ENCODE assay signal across 1 cellular context in the genomic region with DNA sequence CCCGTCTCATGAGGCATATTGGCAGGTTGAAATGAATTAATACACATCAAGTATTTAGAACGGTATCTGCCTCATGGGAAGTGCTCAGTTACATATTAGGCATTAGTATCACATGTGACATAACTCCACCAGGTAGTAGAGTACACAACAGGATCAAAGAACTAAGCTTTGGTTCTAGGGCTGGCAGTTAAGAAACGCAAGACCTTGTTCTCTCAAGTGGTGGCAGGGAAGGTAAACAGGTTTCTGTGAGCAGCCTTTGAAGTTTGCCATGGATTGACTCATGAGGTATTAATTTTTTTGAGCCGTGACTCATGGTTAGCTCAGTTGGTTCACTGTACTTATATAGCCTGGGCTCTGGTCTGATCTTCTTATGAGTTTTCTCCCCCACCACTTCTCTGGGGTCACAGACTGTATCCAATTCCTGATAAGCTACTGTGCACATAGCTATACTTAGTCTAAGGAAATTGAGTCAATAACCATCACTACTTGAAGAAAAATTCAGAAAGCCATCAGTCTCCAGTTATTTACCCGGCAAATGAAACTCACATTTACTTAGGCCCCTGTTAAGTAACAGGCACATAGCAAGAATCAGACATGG.
TF ChIP-seq lines count a peak whose summit lies in the region.

No MANE protein-coding gene starts in this region.

TF ChIP-seq in HepG2, 621 proteins besides CTCF, POLR2A, EP300 and RAD21 (continued from another document and continues in another):
- peak; percentile 77; the same call in 1 of the 2 replicates for TF ChIP-seq ATM (IDR thresholded peaks at IDR 0.05; ENCODE audit: borderline replicate concordance)
- TF ChIP-seq ZBTB1 (CRISPR knock-in tag; IDR thresholded peaks at IDR 0.05; ENCODE audit: borderline replicate concordance), result no peak
- TF ChIP-seq HNRNPK (IDR thresholded peaks at IDR 0.05; ENCODE audit: low read depth, low read length, poor library complexity, severe bottlenecking), result no peak
- no peak for TF ChIP-seq ZNF17 (CRISPR knock-in tag; IDR thresholded peaks at IDR 0.05)
- TF ChIP-seq TSC22D2 (CRISPR knock-in tag; IDR thresholded peaks at IDR 0.05; ENCODE audit: borderline replicate concordance), result no peak
- TF ChIP-seq, protein P1, sequence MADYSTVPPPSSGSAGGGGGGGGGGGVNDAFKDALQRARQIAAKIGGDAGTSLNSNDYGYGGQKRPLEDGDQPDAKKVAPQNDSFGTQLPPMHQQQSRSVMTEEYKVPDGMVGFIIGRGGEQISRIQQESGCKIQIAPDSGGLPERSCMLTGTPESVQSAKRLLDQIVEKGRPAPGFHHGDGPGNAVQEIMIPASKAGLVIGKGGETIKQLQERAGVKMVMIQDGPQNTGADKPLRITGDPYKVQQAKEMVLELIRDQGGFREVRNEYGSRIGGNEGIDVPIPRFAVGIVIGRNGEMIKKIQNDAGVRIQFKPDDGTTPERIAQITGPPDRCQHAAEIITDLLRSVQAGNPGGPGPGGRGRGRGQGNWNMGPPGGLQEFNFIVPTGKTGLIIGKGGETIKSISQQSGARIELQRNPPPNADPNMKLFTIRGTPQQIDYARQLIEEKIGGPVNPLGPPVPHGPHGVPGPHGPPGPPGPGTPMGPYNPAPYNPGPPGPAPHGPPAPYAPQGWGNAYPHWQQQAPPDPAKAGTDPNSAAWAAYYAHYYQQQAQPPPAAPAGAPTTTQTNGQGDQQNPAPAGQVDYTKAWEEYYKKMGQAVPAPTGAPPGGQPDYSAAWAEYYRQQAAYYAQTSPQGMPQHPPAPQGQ (CRISPR knock-in tag; IDR thresholded peaks at IDR 0.05; ENCODE audit: borderline replicate concordance), result no peak
- TF ChIP-seq ZNF20 (CRISPR knock-in tag; IDR thresholded peaks at IDR 0.05), result no peak
- TF ChIP-seq ZKSCAN1 (IDR thresholded peaks at IDR 0.05; ENCODE audit: low read length), result peak; percentile 66
- TF ChIP-seq TAF1 (CRISPR knock-in tag; IDR thresholded peaks at IDR 0.05), result no peak
- TF ChIP-seq ZNF746 (CRISPR knock-in tag; IDR thresholded peaks at IDR 0.05), result peak; percentile 61; the same call in 1 of the 2 replicates
- no peak for TF ChIP-seq MTF1 (CRISPR knock-in tag; IDR thresholded peaks at IDR 0.05)
- TF ChIP-seq JUN (CRISPR knock-in tag; IDR thresholded peaks at IDR 0.05), result peak; percentile 98
- TF ChIP-seq KLF11 (CRISPR knock-in tag; IDR thresholded peaks at IDR 0.05), result peak; percentile 91; the same call in 1 of the 2 replicates
- peak; percentile 92 for TF ChIP-seq RXRB (CRISPR knock-in tag; IDR thresholded peaks at IDR 0.05; ENCODE audit: borderline replicate concordance)
- TF ChIP-seq GATA4 (IDR thresholded peaks at IDR 0.05; ENCODE audit: borderline replicate concordance, low read depth), result peak; percentile 84; the same call in 1 of the 2 replicates
- peak; percentile 85; the same call in 1 of the 2 replicates for TF ChIP-seq SMARCE1 (IDR thresholded peaks at IDR 0.05; ENCODE audit: borderline replicate concordance)
- TF ChIP-seq, protein P2, sequence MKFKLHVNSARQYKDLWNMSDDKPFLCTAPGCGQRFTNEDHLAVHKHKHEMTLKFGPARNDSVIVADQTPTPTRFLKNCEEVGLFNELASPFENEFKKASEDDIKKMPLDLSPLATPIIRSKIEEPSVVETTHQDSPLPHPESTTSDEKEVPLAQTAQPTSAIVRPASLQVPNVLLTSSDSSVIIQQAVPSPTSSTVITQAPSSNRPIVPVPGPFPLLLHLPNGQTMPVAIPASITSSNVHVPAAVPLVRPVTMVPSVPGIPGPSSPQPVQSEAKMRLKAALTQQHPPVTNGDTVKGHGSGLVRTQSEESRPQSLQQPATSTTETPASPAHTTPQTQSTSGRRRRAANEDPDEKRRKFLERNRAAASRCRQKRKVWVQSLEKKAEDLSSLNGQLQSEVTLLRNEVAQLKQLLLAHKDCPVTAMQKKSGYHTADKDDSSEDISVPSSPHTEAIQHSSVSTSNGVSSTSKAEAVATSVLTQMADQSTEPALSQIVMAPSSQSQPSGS (CRISPR knock-in tag; IDR thresholded peaks at IDR 0.05), result peak; percentile 90
- TF ChIP-seq, protein P3, sequence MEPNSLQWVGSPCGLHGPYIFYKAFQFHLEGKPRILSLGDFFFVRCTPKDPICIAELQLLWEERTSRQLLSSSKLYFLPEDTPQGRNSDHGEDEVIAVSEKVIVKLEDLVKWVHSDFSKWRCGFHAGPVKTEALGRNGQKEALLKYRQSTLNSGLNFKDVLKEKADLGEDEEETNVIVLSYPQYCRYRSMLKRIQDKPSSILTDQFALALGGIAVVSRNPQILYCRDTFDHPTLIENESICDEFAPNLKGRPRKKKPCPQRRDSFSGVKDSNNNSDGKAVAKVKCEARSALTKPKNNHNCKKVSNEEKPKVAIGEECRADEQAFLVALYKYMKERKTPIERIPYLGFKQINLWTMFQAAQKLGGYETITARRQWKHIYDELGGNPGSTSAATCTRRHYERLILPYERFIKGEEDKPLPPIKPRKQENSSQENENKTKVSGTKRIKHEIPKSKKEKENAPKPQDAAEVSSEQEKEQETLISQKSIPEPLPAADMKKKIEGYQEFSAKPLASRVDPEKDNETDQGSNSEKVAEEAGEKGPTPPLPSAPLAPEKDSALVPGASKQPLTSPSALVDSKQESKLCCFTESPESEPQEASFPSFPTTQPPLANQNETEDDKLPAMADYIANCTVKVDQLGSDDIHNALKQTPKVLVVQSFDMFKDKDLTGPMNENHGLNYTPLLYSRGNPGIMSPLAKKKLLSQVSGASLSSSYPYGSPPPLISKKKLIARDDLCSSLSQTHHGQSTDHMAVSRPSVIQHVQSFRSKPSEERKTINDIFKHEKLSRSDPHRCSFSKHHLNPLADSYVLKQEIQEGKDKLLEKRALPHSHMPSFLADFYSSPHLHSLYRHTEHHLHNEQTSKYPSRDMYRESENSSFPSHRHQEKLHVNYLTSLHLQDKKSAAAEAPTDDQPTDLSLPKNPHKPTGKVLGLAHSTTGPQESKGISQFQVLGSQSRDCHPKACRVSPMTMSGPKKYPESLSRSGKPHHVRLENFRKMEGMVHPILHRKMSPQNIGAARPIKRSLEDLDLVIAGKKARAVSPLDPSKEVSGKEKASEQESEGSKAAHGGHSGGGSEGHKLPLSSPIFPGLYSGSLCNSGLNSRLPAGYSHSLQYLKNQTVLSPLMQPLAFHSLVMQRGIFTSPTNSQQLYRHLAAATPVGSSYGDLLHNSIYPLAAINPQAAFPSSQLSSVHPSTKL (CRISPR knock-in tag; IDR thresholded peaks at IDR 0.05), result peak; percentile 100
- TF ChIP-seq HHEX (CRISPR knock-in tag; IDR thresholded peaks at IDR 0.05), result peak; percentile 97
- no peak for TF ChIP-seq ZNF546 (CRISPR knock-in tag; conservative IDR thresholded peaks at IDR 0.05)
- peak; percentile 94 for TF ChIP-seq MEIS2 (CRISPR knock-in tag; IDR thresholded peaks at IDR 0.05)
- TF ChIP-seq HDAC6 (IDR thresholded peaks at IDR 0.05; ENCODE audit: low read depth, low read length), result no peak
- no peak for TF ChIP-seq NONO (IDR thresholded peaks at IDR 0.05)
- peak; percentile 64; the same call in 1 of the 2 replicates for TF ChIP-seq NONO (CRISPR knock-in tag; conservative IDR thresholded peaks at IDR 0.05)
- no peak for TF ChIP-seq PAF1 (CRISPR knock-in tag; IDR thresholded peaks at IDR 0.05)
- TF ChIP-seq, protein P4, sequence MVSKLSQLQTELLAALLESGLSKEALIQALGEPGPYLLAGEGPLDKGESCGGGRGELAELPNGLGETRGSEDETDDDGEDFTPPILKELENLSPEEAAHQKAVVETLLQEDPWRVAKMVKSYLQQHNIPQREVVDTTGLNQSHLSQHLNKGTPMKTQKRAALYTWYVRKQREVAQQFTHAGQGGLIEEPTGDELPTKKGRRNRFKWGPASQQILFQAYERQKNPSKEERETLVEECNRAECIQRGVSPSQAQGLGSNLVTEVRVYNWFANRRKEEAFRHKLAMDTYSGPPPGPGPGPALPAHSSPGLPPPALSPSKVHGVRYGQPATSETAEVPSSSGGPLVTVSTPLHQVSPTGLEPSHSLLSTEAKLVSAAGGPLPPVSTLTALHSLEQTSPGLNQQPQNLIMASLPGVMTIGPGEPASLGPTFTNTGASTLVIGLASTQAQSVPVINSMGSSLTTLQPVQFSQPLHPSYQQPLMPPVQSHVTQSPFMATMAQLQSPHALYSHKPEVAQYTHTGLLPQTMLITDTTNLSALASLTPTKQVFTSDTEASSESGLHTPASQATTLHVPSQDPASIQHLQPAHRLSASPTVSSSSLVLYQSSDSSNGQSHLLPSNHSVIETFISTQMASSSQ (IDR thresholded peaks at IDR 0.05; ENCODE audit: low read depth), result peak; percentile 86
- TF ChIP-seq, protein P4 (CRISPR knock-in tag; IDR thresholded peaks at IDR 0.05; ENCODE audit: borderline replicate concordance), result peak; percentile 94
- TF ChIP-seq, protein P5, sequence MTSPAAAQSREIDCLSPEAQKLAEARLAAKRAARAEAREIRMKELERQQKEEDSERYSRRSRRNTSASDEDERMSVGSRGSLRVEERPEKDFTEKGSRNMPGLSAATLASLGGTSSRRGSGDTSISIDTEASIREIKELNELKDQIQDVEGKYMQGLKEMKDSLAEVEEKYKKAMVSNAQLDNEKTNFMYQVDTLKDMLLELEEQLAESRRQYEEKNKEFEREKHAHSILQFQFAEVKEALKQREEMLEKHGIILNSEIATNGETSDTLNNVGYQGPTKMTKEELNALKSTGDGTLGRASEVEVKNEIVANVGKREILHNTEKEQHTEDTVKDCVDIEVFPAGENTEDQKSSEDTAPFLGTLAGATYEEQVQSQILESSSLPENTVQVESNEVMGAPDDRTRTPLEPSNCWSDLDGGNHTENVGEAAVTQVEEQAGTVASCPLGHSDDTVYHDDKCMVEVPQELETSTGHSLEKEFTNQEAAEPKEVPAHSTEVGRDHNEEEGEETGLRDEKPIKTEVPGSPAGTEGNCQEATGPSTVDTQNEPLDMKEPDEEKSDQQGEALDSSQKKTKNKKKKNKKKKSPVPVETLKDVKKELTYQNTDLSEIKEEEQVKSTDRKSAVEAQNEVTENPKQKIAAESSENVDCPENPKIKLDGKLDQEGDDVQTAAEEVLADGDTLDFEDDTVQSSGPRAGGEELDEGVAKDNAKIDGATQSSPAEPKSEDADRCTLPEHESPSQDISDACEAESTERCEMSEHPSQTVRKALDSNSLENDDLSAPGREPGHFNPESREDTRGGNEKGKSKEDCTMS (CRISPR knock-in tag; conservative IDR thresholded peaks at IDR 0.05), result no peak
- no peak for TF ChIP-seq ZNF33B (CRISPR knock-in tag; IDR thresholded peaks at IDR 0.05)
- TF ChIP-seq, protein P6, sequence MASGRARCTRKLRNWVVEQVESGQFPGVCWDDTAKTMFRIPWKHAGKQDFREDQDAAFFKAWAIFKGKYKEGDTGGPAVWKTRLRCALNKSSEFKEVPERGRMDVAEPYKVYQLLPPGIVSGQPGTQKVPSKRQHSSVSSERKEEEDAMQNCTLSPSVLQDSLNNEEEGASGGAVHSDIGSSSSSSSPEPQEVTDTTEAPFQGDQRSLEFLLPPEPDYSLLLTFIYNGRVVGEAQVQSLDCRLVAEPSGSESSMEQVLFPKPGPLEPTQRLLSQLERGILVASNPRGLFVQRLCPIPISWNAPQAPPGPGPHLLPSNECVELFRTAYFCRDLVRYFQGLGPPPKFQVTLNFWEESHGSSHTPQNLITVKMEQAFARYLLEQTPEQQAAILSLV (CRISPR knock-in tag; IDR thresholded peaks at IDR 0.05; ENCODE audit: borderline replicate concordance), result no peak; the same call in 1 of the 2 replicates
- no peak for TF ChIP-seq ZNF557 (CRISPR knock-in tag; IDR thresholded peaks at IDR 0.05)
- no peak for TF ChIP-seq PCBP1 (IDR thresholded peaks at IDR 0.05; ENCODE audit: borderline replicate concordance, low read depth, low read length)
- TF ChIP-seq, protein P7, sequence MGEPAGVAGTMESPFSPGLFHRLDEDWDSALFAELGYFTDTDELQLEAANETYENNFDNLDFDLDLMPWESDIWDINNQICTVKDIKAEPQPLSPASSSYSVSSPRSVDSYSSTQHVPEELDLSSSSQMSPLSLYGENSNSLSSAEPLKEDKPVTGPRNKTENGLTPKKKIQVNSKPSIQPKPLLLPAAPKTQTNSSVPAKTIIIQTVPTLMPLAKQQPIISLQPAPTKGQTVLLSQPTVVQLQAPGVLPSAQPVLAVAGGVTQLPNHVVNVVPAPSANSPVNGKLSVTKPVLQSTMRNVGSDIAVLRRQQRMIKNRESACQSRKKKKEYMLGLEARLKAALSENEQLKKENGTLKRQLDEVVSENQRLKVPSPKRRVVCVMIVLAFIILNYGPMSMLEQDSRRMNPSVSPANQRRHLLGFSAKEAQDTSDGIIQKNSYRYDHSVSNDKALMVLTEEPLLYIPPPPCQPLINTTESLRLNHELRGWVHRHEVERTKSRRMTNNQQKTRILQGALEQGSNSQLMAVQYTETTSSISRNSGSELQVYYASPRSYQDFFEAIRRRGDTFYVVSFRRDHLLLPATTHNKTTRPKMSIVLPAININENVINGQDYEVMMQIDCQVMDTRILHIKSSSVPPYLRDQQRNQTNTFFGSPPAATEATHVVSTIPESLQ (CRISPR knock-in tag; conservative IDR thresholded peaks at IDR 0.05), result no peak
- TF ChIP-seq SP2 (CRISPR knock-in tag; IDR thresholded peaks at IDR 0.05), result no peak
- TF ChIP-seq ASH2L (IDR thresholded peaks at IDR 0.05; ENCODE audit: insufficient read length, low read depth, low read length), result peak; percentile 88
- TF ChIP-seq RBFOX2 (IDR thresholded peaks at IDR 0.05; ENCODE audit: low read depth, low read length), result no peak
- TF ChIP-seq SMARCC2 (IDR thresholded peaks at IDR 0.05), result peak; percentile 94
- TF ChIP-seq ZNF761 (CRISPR knock-in tag; conservative IDR thresholded peaks at IDR 0.05), result no peak
